ENCODE assay signal across 33 cellular contexts in the genomic region with DNA sequence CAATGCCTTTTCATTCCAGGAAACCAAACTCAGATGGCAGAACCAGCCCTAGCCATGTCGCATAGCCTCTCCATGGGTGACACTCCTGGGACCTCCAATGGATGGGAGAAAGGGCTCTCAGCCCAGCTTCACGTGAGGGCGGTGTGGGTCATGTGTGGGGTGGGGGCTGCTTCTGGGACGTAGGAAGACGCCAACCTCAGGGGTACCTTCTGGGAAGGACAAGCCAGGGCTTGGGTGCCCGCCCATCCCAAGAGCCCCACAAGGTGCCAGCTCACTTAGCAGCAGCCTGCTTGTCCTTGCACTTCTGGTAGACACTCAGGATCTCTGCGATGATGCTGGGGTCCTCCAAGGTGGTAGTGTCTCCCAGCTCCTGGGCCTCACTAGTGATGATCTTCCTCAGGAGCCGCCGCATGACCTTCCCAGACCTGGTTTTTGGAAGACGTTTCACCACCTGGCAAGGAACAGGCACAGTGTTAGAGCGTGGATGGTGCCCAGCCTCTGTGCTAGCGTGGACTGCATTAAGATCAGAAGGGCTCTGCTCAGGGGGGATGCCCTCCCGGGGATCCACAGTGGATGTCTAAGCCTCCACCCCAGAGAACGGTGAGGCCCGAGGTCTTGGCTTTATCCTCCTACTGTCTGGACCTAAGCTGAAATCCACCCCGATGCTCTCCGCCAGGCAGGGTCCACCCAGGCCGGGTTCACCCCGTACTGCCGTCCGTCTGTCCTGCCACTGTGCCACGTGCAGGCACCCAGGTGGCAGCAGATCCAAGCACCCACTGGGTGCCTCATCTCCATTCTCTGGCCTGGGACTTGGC. TPM values are rescaled to one million over a fixed set of nuclear protein-coding genes. Genes with fewer than 3 reads are reported as not detected.
DNase-seq lines count a peak whose midpoint lies in the region; ATAC-seq and TF ChIP-seq lines count a peak whose summit lies in the region.
"Had no signal": no experiment of that assay in that cellular context is flagged by ENCODE, and none has a peak within 500 bp of the region (broad histone marks: within the 10 kb centered on the region; RNA-seq: fewer than 3 reads in every experiment).

No MANE protein-coding gene starts in this region.

- H3K27ac ChIP-seq in colonic mucosa (no peak overlapping the region), muscle layer of duodenum (ENCODE audit: low read length) (peak overlapping the region; percentile 70), tibial artery (no peak overlapping the region), SJCRH30 (no peak overlapping the region)
- H3K27ac ChIP-seq: A549, vagina, WERI-Rb-1 had no signal

- H3K27ac Mint-ChIP-seq in activated T-cell treated with anti-CD3 and anti-CD28 coated beads, Interleukin-2, amount 50 U/mL, for 24 hours: no peak overlapping the region
- H3K27ac Mint-ChIP-seq in activated T-cell treated with anti-CD3 and anti-CD28 coated beads, Interleukin-2, amount 50 U/mL, for 72 hours: no peak overlapping the region
- no peak overlapping the region for H3K27ac Mint-ChIP-seq in HFFc6
- H3K27ac Mint-ChIP-seq: activated CD4-positive, alpha-beta T cell treated with anti-CD3 and anti-CD28 coated beads, Interleukin-2, amount 10 ng/mL, durations not matched to agents 24 days and 14 days; CD8-positive, alpha-beta T cell; dendritic cell treated with granulocyte-macrophage colony-stimulating factor and Interleukin-4, amounts not matched to agents 40 ng/mL and 50 ng/mL, for 4 days; natural killer cell treated with Interleukin-12 subunit alpha and Interleukin-12 subunit beta and Interleukin-15 and Interleukin-18, amount 100 ng/mL, for 72 hours had no signal

- H3K4me3 ChIP-seq in colonic mucosa: no peak overlapping the region
- H3K4me3 ChIP-seq in muscle layer of duodenum (ENCODE audit: low read depth in 1 of 2, low read length in 2 of 2): no peak overlapping the region
- H3K4me3 ChIP-seq in tibial artery: no peak overlapping the region
- no peak overlapping the region for H3K4me3 ChIP-seq in SJCRH30
- H3K4me3 ChIP-seq: A549, heart left ventricle, K562, lung, smooth muscle cell, vagina had no signal

- H3K4me1 Mint-ChIP-seq in activated T-cell treated with anti-CD3 and anti-CD28 coated beads, Interleukin-2, amount 50 U/mL, for 24 hours (ENCODE audit: low read depth): no peaks in the 10 kb centered on the region
- H3K4me1 Mint-ChIP-seq in activated T-cell treated with anti-CD3 and anti-CD28 coated beads, Interleukin-2, amount 50 U/mL, for 72 hours (ENCODE audit: low read depth): no peaks in the 10 kb centered on the region
- H3K4me1 Mint-ChIP-seq in HFFc6 (ENCODE audit: low read depth): no peaks in the 10 kb centered on the region
- H3K4me1 Mint-ChIP-seq: activated CD4-positive, alpha-beta T cell treated with anti-CD3 and anti-CD28 coated beads, Interleukin-2, amount 10 ng/mL, durations not matched to agents 24 days and 14 days had no signal

- no peak for ATAC-seq in activated T-cell treated with anti-CD3 and anti-CD28 coated beads, Interleukin-2, amount 50 U/mL, for 72 hours (replicated peaks in 1 of 2)
- ATAC-seq: A549; CD8-positive, alpha-beta T cell; heart left ventricle; K562; natural killer cell treated with Interleukin-12 subunit alpha and Interleukin-12 subunit beta and Interleukin-15 and Interleukin-18, amount 100 ng/mL, for 72 hours had no signal

- TF ChIP-seq CTCF in colonic mucosa (IDR thresholded peaks at IDR 0.05): no peak
- no peak for TF ChIP-seq CTCF in tibial artery (IDR thresholded peaks at IDR 0.05)
- no peak for TF ChIP-seq CTCF in HFFc6 (IDR thresholded peaks at IDR 0.05)

- no peaks in the 10 kb centered on the region for H3K27me3 Mint-ChIP-seq in activated T-cell treated with anti-CD3 and anti-CD28 coated beads, Interleukin-2, amount 50 U/mL, for 24 hours
- no peaks in the 10 kb centered on the region for H3K27me3 Mint-ChIP-seq in activated T-cell treated with anti-CD3 and anti-CD28 coated beads, Interleukin-2, amount 50 U/mL, for 72 hours (ENCODE audit: low read depth)
- peaks cover 7% of the 10 kb centered on the region for H3K27me3 Mint-ChIP-seq in HFFc6 (ENCODE audit: insufficient read depth)
- H3K27me3 Mint-ChIP-seq: activated CD4-positive, alpha-beta T cell treated with anti-CD3 and anti-CD28 coated beads, Interleukin-2, amount 10 ng/mL, durations not matched to agents 24 days and 14 days; dendritic cell treated with granulocyte-macrophage colony-stimulating factor and Interleukin-4, amounts not matched to agents 40 ng/mL and 50 ng/mL, for 4 days; natural killer cell treated with Interleukin-12 subunit alpha and Interleukin-12 subunit beta and Interleukin-15 and Interleukin-18, amount 100 ng/mL, for 72 hours had no signal

- H3K4me1 ChIP-seq in colonic mucosa: no peaks in the 10 kb centered on the region
- H3K4me1 ChIP-seq in muscle layer of duodenum (ENCODE audit: control insufficient read depth in 1 of 2, insufficient read depth in 2 of 2, low read length in 2 of 2): peaks cover 0 to 30% of the 10 kb centered on the region in 2 donors
- no peaks in the 10 kb centered on the region for H3K4me1 ChIP-seq in tibial artery
- H3K4me1 ChIP-seq in SJCRH30: no peaks in the 10 kb centered on the region
- H3K4me1 ChIP-seq: BE2C, vagina had no signal

- DNase-seq in activated T-cell treated with anti-CD3 and anti-CD28 coated beads, Interleukin-2, amount 50 U/mL, for 24 hours: peak; percentile 20
- DNase-seq in activated T-cell treated with anti-CD3 and anti-CD28 coated beads, Interleukin-2, amount 50 U/mL, for 72 hours: no peak
- peak; percentile 16 for DNase-seq in colonic mucosa
- DNase-seq in tibial artery: peak; percentile 10 to 54
- no peak for DNase-seq in HFFc6
- DNase-seq in SIG-M5 (lab: John Stamatoyannopoulos, UW): no peak
- DNase-seq in SJCRH30: no peak
- DNase-seq: activated CD4-positive, alpha-beta T cell treated with anti-CD3 and anti-CD28 coated beads, Interleukin-2, amount 10 ng/mL, durations not matched to agents 24 days and 14 days; BE2C; caudate nucleus; CD8-positive, alpha-beta T cell; DMS 273 treated with DMSO at 0.1 percent for 48 hours; EL; foreskin fibroblast; NCI-H1092; NCI-H187; retina; stimulated activated CD4-positive, alpha-beta T cell treated with anti-CD3 and anti-CD28 coated beads, Interleukin-1b, Interleukin-23, amount 100 ng/mL, for 48 hours; stimulated activated naive CD4-positive, alpha-beta T cell treated with Interleukin-2 at 50 U/mL for 16 hours; SW 1271; WERI-Rb-1 had no signal

- H3K9ac ChIP-seq in colonic mucosa (ENCODE audit: low read depth in 2 of 2, low read length in 2 of 2): no peak overlapping the region

- no peaks in the 10 kb centered on the region for H3K36me3 ChIP-seq in colonic mucosa
- H3K36me3 ChIP-seq in muscle layer of duodenum (ENCODE audit: control insufficient read depth in 1 of 2, insufficient read depth in 2 of 2, low read length in 2 of 2): peaks cover 52 to 64% of the 10 kb centered on the region in 2 donors
- H3K36me3 ChIP-seq in tibial artery: peaks cover 68 to 77% (median 71%) of the 10 kb centered on the region in 3 donors
- H3K36me3 ChIP-seq in SJCRH30: no peaks in the 10 kb centered on the region; the same call in 1 of the 2 replicates
- H3K36me3 ChIP-seq: BE2C, WERI-Rb-1 had no signal

- intact Hi-C loops in colonic mucosa (cut with DNase I): no loop called here
- intact Hi-C loops in tibial artery (cut with DNase I; ENCODE audit: low total_unique reads): no loop called here

- H3K36me3 Mint-ChIP-seq in activated T-cell treated with anti-CD3 and anti-CD28 coated beads, Interleukin-2, amount 50 U/mL, for 24 hours (ENCODE audit: low read depth): peaks cover 88% of the 10 kb centered on the region
- peaks cover 6 to 10% of the 10 kb centered on the region in 2 donors for H3K36me3 Mint-ChIP-seq in activated T-cell treated with anti-CD3 and anti-CD28 coated beads, Interleukin-2, amount 50 U/mL, for 72 hours (ENCODE audit: insufficient read depth in 2 of 2)
- no peaks in the 10 kb centered on the region for H3K36me3 Mint-ChIP-seq in HFFc6 (ENCODE audit: low read depth)

- no peak overlapping the region for H3K4me3 Mint-ChIP-seq in activated T-cell treated with anti-CD3 and anti-CD28 coated beads, Interleukin-2, amount 50 U/mL, for 24 hours
- H3K4me3 Mint-ChIP-seq in activated T-cell treated with anti-CD3 and anti-CD28 coated beads, Interleukin-2, amount 50 U/mL, for 72 hours: no peak overlapping the region
- no peak overlapping the region for H3K4me3 Mint-ChIP-seq in HFFc6
- H3K4me3 Mint-ChIP-seq: activated CD4-positive, alpha-beta T cell treated with anti-CD3 and anti-CD28 coated beads, Interleukin-2, amount 10 ng/mL, durations not matched to agents 24 days and 14 days; CD8-positive, alpha-beta T cell; dendritic cell treated with granulocyte-macrophage colony-stimulating factor and Interleukin-4, amounts not matched to agents 40 ng/mL and 50 ng/mL, for 4 days; natural killer cell treated with Interleukin-12 subunit alpha and Interleukin-12 subunit beta and Interleukin-15 and Interleukin-18, amount 100 ng/mL, for 72 hours had no signal

- H3K9me3 ChIP-seq in colonic mucosa (no peaks in the 10 kb centered on the region), muscle layer of duodenum (ENCODE audit: control insufficient read depth in 1 of 2, low read length in 2 of 2) (no peaks in the 10 kb centered on the region), tibial artery (no peaks in the 10 kb centered on the region), SJCRH30 (replicated peaks) (peaks cover 4% of the 10 kb centered on the region)
- H3K9me3 ChIP-seq: BE2C, vagina had no signal

- no peaks in the 10 kb centered on the region for H3K9me3 Mint-ChIP-seq in activated T-cell treated with anti-CD3 and anti-CD28 coated beads, Interleukin-2, amount 50 U/mL, for 24 hours
- H3K9me3 Mint-ChIP-seq in activated T-cell treated with anti-CD3 and anti-CD28 coated beads, Interleukin-2, amount 50 U/mL, for 72 hours: peaks cover 0 to 2% of the 10 kb centered on the region in 2 donors
- H3K9me3 Mint-ChIP-seq in HFFc6: no peaks in the 10 kb centered on the region
- H3K9me3 Mint-ChIP-seq: activated CD4-positive, alpha-beta T cell treated with anti-CD3 and anti-CD28 coated beads, Interleukin-2, amount 10 ng/mL, durations not matched to agents 24 days and 14 days; CD8-positive, alpha-beta T cell; natural killer cell treated with Interleukin-12 subunit alpha and Interleukin-12 subunit beta and Interleukin-15 and Interleukin-18, amount 100 ng/mL, for 72 hours had no signal

- H3K27me3 ChIP-seq in colonic mucosa: no peaks in the 10 kb centered on the region
- H3K27me3 ChIP-seq in muscle layer of duodenum (ENCODE audit: low read depth, low read length): no peaks in the 10 kb centered on the region
- no peaks in the 10 kb centered on the region for H3K27me3 ChIP-seq in tibial artery
- H3K27me3 ChIP-seq in SJCRH30: no peaks in the 10 kb centered on the region
- H3K27me3 ChIP-seq: BE2C, heart left ventricle, vagina had no signal

RNA-seq across cellular contexts. Expression of a gene that starts 15.1 kb away (rescaled TPM):
- total RNA-seq in activated T-cell treated with anti-CD3 and anti-CD28 coated beads, Interleukin-2, amount 50 U/mL, for 72 hours: 10 to 100 TPM; 65.2 to 70.2 TPM
- total RNA-seq in colonic mucosa: 10 to 100 TPM; 43.9 to 63.3 TPM
- 100 to 1,000 TPM; 119 to 137 (median 129) TPM for total RNA-seq in HFFc6 (2021; fragmentation: NEBNext Ultra II Directional; extraction: Animal tissue kit (Norgen Biotek cat#: 25700))
- 103 and 107 TPM in 2 replicates for total RNA-seq in SJCRH30 (2014; rRNA removed; shearing (Covaris generic))

RNA-seq across cellular contexts. Expression of a gene that starts 50.2 kb away (rescaled TPM):
- total RNA-seq in activated T-cell treated with anti-CD3 and anti-CD28 coated beads, Interleukin-2, amount 50 U/mL, for 72 hours: 10 to 100 TPM; 18.2 to 23.8 TPM
- 10 to 100 TPM; 29.0 to 32.0 TPM for total RNA-seq in colonic mucosa
- total RNA-seq in HFFc6 (2021; fragmentation: NEBNext Ultra II Directional; extraction: Animal tissue kit (Norgen Biotek cat#: 25700)): 1 to 10 TPM in 5 of 6 experiments, under 1 TPM in 1; 0.80 to 1.4 (median 1.2) TPM
- total RNA-seq in SJCRH30 (2014; rRNA removed; shearing (Covaris generic)): 11.5 and 13.0 TPM in 2 replicates

RNA-seq across cellular contexts. Expression of a gene that starts 58.6 kb away (rescaled TPM):
- total RNA-seq in activated T-cell treated with anti-CD3 and anti-CD28 coated beads, Interleukin-2, amount 50 U/mL, for 72 hours: 100 to 1,000 TPM; 136 to 174 TPM
- 1 to 10 TPM in 1 of 2 donors, under 1 TPM in 1; 0.47 to 1.1 TPM for total RNA-seq in colonic mucosa
- total RNA-seq in HFFc6 (2021; fragmentation: NEBNext Ultra II Directional; extraction: Animal tissue kit (Norgen Biotek cat#: 25700)): not detected
- total RNA-seq in SJCRH30 (2014; rRNA removed; shearing (Covaris generic)): not detected in 2 replicates
- total RNA-seq: H1, K562, NCI-H460, osteoblast, smooth muscle cell had no signal

Comparison
In these comparisons a context has a peak if more than half of its experiments do, and no peak if none do; other contexts are left out.
1. DNase-seq: peak in activated T-cell treated with anti-CD3 and anti-CD28 coated beads, Interleukin-2, amount 50 U/mL, for 24 hours (single experiment), colonic mucosa (single experiment) and tibial artery (2 of 2); none in activated T-cell treated with anti-CD3 and anti-CD28 coated beads, Interleukin-2, amount 50 U/mL, for 72 hours (0 of 2), HFFc6 (single experiment), SIG-M5 (single experiment) and SJCRH30 (0 of 2).
2. RNA of a gene that starts 58.6 kb away (total RNA-seq): 136 to 174 TPM in activated T-cell treated with anti-CD3 and anti-CD28 coated beads, Interleukin-2, amount 50 U/mL, for 72 hours; 0.47 to 1.1 TPM in colonic mucosa, not detected in HFFc6 and not detected in SJCRH30; every median in the first group is over 10 times any median in the second.